ENCODE assay signal across 24 cellular contexts in the genomic region with DNA sequence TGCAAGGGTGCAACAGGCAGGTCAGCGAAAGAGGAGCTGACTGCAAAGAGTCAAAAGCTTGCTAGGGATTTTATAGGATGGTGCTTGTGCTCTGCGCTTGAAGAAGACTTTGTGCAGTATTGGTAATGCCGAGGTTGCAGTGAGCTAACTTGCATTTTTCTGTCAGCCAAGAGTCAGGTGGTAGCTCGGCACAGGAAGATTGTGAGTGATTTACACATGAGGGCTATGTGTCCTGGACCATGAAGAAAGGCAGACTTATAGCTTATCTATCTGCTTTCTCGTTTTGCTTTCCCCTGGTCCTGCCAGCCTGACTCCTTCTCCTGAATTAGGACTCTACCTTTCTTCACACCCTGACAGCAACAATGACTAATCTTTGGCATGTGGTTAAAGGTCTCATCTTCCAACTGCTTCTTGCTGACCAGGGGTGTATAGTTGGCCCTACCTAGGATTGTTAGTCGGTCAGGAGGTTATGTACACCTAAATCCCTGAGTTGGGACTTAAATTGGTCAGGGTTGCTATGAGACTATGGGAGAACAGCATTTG. TPM values are rescaled to one million over a fixed set of nuclear protein-coding genes. Genes with fewer than 3 reads are reported as not detected.
DNase-seq lines count a peak whose midpoint lies in the region; FAIRE-seq and TF ChIP-seq lines count a peak whose summit lies in the region.
"Had no signal": no experiment of that assay in that cellular context is flagged by ENCODE, and none has a peak within 500 bp of the region (broad histone marks: within the 10 kb centered on the region; RNA-seq: fewer than 3 reads in every experiment).

No MANE protein-coding gene starts in this region.

- no peaks in the 10 kb centered on the region for H3K9me2 ChIP-seq in Karpas-422 (replicated peaks; ENCODE audit: insufficient read depth, low read length)

- H4K20me1 ChIP-seq in Karpas-422 (ENCODE audit: insufficient read depth, low read depth, low read length) (no peaks in the 10 kb centered on the region), keratinocyte (ENCODE audit: control insufficient read depth, extremely low read depth, insufficient read depth, low read length) (no peaks in the 10 kb centered on the region)

- TF ChIP-seq CTCF in GM12865 (IDR thresholded peaks at IDR 0.05; ENCODE audit: insufficient read depth, low read depth, low read length, missing control alignments) (no peak), keratinocyte (optimal IDR thresholded peaks at IDR 0.05 in 1 of 3, IDR thresholded peaks at IDR 0.05 in 1 of 3, conservative IDR thresholded peaks at IDR 0.05 in 1 of 3; ENCODE audit: extremely low read depth in 1 of 3, insufficient read depth in 2 of 3, low read length in 3 of 3) (no peak), sigmoid colon (IDR thresholded peaks at IDR 0.05) (no peak)

- H3K4me1 ChIP-seq in Karpas-422 (ENCODE audit: low read length) = peaks cover 54% of the 10 kb centered on the region
- peaks cover 3% of the 10 kb centered on the region for H3K4me1 ChIP-seq in keratinocyte (ENCODE audit: control insufficient read depth, extremely low read depth, insufficient read depth, low read length)
- peaks cover 0 to 65% (median 39%) of the 10 kb centered on the region in 4 donors for H3K4me1 ChIP-seq in sigmoid colon
- H3K4me1 ChIP-seq: prostate gland had no signal

- peak; percentile 12 for DNase-seq in GM12865 (ENCODE audit: low read depth)
- no peak for DNase-seq in Karpas-422
- no peak for DNase-seq in keratinocyte (ENCODE audit: low read depth, low spot score)
- no peak for DNase-seq in sigmoid colon
- DNase-seq in NCI-H345 treated with DMSO at 0.1 percent for 48 hours (lab: John Stamatoyannopoulos, UW; ENCODE audit: unreplicated experiment) = no peak
- no peak for DNase-seq in HT-29 (ENCODE audit: low spot score)
- no peak for DNase-seq in GF-D8 (lab: John Stamatoyannopoulos, UW)
- DNase-seq in NCI-H69 (lab: John Stamatoyannopoulos, UW) = no peak
- DNase-seq: activated CD8-positive, alpha-beta T cell treated with anti-CD3 and anti-CD28 coated beads, Interleukin-2, amount 10 ng/mL, durations not matched to agents 7 days and 5 days; DMS53; MG63; mucosa of descending colon; NCI-H1417 treated with DMSO at 0.1 percent for 48 hours; NCI-H2107; NCI-H510A treated with DMSO at 0.1 percent for 48 hours; NK-92 treated with Interleukin-12 subunit alpha and Interleukin-12 subunit beta, amount 100 ng/mL, for 24 hours; RPMI8226; stomach; T1000; transverse colon had no signal

- H3K4me3 ChIP-seq in GM12865 (ENCODE audit: low read depth, low read length) (no peak overlapping the region), Karpas-422 (ENCODE audit: low read length) (peak overlapping the region; percentile 16; the same call in 1 of the 2 replicates), keratinocyte (ENCODE audit: control insufficient read depth in 2 of 3, extremely low read depth in 1 of 3, insufficient read depth in 2 of 3, low read depth in 1 of 3, low read length in 3 of 3) (no peak overlapping the region), sigmoid colon (no peak overlapping the region)
- H3K4me3 ChIP-seq: cardiac muscle cell, GM12878, MG63, mucosa of descending colon, prostate gland, stomach, transverse colon had no signal

- H3K4me2 ChIP-seq in Karpas-422 (ENCODE audit: low read depth, low read length, poor library complexity, severe bottlenecking) (peak overlapping the region; percentile 56), keratinocyte (ENCODE audit: control insufficient read depth, extremely low read depth, insufficient read depth, low read depth, low read length) (no peak overlapping the region)

- TF ChIP-seq POLR2A in sigmoid colon (IDR thresholded peaks at IDR 0.05) = no peak

- intact Hi-C loops in sigmoid colon (cut with DNase I) = no loop called here

- H3K27ac ChIP-seq in Karpas-422 (ENCODE audit: low read length) (peak overlapping the region; percentile 73), keratinocyte (ENCODE audit: control insufficient read depth, insufficient read depth, low read length) (no peak overlapping the region), sigmoid colon (peak overlapping the region in 3 of 4 donors; percentile 63 to 71 (median 66))
- H3K27ac ChIP-seq: cardiac muscle cell, prostate gland, stomach had no signal

- peaks cover 16% of the 10 kb centered on the region for H3K79me2 ChIP-seq in Karpas-422 (ENCODE audit: low read length)
- peaks cover 9% of the 10 kb centered on the region for H3K79me2 ChIP-seq in keratinocyte (ENCODE audit: control insufficient read depth, insufficient read depth, low read length)

- H2AFZ ChIP-seq in Karpas-422 (ENCODE audit: low read length) (peak overlapping the region; percentile 61), keratinocyte (ENCODE audit: control insufficient read depth, low read length) (no peak overlapping the region)

- no peak for TF ChIP-seq EP300 in sigmoid colon (IDR thresholded peaks at IDR 0.05)

- dilution Hi-C loops in keratinocyte (cut with MboI; ENCODE audit: extremely low pct_ligation_motif_present, low sequenced_read_pairs) = no loop called here

- no peaks in the 10 kb centered on the region for H3K9me1 ChIP-seq in keratinocyte (ENCODE audit: control insufficient read depth, extremely low read depth, insufficient read depth, low read length)

- 66 to 84% methylated on average over 6 of the region's 6 CpGs for WGBS in sigmoid colon, 2 donors

- H3K36me3 ChIP-seq in Karpas-422 (ENCODE audit: insufficient read depth, low read length) (peaks cover 4% of the 10 kb centered on the region; the same call in 1 of the 2 replicates), keratinocyte (ENCODE audit: control insufficient read depth in 2 of 2, extremely low read depth in 1 of 2, insufficient read depth in 2 of 2, low read length in 2 of 2) (no peaks in the 10 kb centered on the region), sigmoid colon (no peaks in the 10 kb centered on the region)
- H3K36me3 ChIP-seq: cardiac muscle cell, MG63, prostate gland, stomach, transverse colon had no signal

- H3K9me3 ChIP-seq in Karpas-422 (ENCODE audit: low read length) (no peaks in the 10 kb centered on the region), keratinocyte (ENCODE audit: control insufficient read depth, low read depth, low read length) (no peaks in the 10 kb centered on the region), sigmoid colon (no peaks in the 10 kb centered on the region)
- H3K9me3 ChIP-seq: MG63, mucosa of descending colon, prostate gland, stomach, transverse colon had no signal

- peak overlapping the region; percentile 45 for H3K9ac ChIP-seq in Karpas-422 (ENCODE audit: low read length)
- no peak overlapping the region for H3K9ac ChIP-seq in keratinocyte (ENCODE audit: control insufficient read depth, extremely low read depth, insufficient read depth, low read length)

- H3K27me3 ChIP-seq in Karpas-422 (ENCODE audit: low read length) (no peaks in the 10 kb centered on the region), keratinocyte (ENCODE audit: control insufficient read depth, extremely low read depth, insufficient read depth, low read length) (no peaks in the 10 kb centered on the region), sigmoid colon (no peaks in the 10 kb centered on the region)
- H3K27me3 ChIP-seq: cardiac muscle cell, MG63, stomach, transverse colon had no signal

- FAIRE-seq in keratinocyte (lab: Jason Lieb, UNC) = peak; percentile 34
- FAIRE-seq: GM12878, H54 had no signal

RNA-seq across cellular contexts. Expression of a gene that starts 4.1 kb away (rescaled TPM):
- total RNA-seq in Karpas-422 (2014; rRNA removed; shearing (Covaris generic); ENCODE audit: low replicate concordance) = 88.9 and 251 TPM in 2 replicates
- polyA plus RNA-seq in keratinocyte (152 to 254 TPM (median 169 TPM) in 3 replicates), sigmoid colon (10 to 100 TPM; 21.0 to 84.0 (median 24.3) TPM)
- 23.2 TPM for polyA plus RNA-seq in keratinocyte (2011; ENCODE audit: low read depth)
- 84.0 and 178 TPM in 2 replicates for polyA plus RNA-seq in keratinocyte (2011; cell fraction: cytosol; rRNA removed)
- 192 and 248 TPM in 2 replicates for polyA plus RNA-seq in keratinocyte (2011; cell fraction: nucleus; rRNA removed)
- polyA plus RNA-seq in keratinocyte (2012; ENCODE audit: low replicate concordance) = 104 and 146 TPM in 2 replicates
- 60.7 to 198 TPM (median 188 TPM) in 3 replicates for polyA minus RNA-seq in keratinocyte
- polyA minus RNA-seq in keratinocyte (2011; cell fraction: cytosol; rRNA and poly(A)+ RNA removed) = 101 TPM
- polyA minus RNA-seq in keratinocyte (2011; cell fraction: nucleus; rRNA and poly(A)+ RNA removed) = 91.1 and 162 TPM in 2 replicates
- total RNA-seq in sigmoid colon = 100 to 1,000 TPM in 3 of 4 donors, 10 to 100 TPM in 1; 99.5 to 184 (median 144) TPM
- 33.1 and 48.0 TPM in 2 replicates for total RNA-seq in HT-29 (2014; rRNA removed; shearing (Covaris generic))
